Comparison of ENCODE assay signal across 24 cellular contexts in the genomic region with DNA sequence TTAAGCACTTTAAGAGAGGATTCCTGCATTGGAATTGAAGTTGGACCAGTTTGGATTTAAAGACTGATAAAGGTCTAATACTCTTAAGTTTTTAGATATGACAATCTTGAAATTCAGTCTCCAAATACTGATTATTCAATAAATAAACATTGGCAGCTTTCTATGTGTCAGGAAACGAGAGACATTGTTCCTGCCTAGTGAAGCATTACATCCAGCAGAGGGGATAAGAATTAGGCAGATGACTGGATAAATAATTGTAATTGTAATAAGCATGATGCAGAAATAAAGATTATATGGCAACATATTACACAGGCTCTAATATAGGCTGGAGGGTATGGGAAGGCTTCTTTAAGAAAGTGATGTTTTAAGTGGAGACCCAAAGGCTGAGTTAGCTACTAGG.
"Had no signal": no experiment of that assay in that cellular context is flagged by ENCODE, and none has a peak within 500 bp of the region (broad histone marks: within the 10 kb centered on the region; RNA-seq: fewer than 3 reads in every experiment).

No MANE protein-coding gene starts in this region.

- H3K4me3 Mint-ChIP-seq: immature natural killer cell; naive thymus-derived CD4-positive, alpha-beta T cell; natural killer cell treated with Interleukin-12 subunit alpha and Interleukin-12 subunit beta and Interleukin-15 and Interleukin-18, amount 100 ng/mL, for 72 hours; neural progenitor cell; stimulated activated naive B cell treated with anti-CD40 and anti-IgM and Interleukin-4, amounts not matched to agents 10 μg/mL and 1 μg/mL and 100 μg/mL, for 72 hours; stimulated activated naive CD8-positive, alpha-beta T cell treated with anti-CD3 and anti-CD28 coated beads, Interleukin-15, Interleukin-2, amounts not matched to agents 100 ng/mL and 50 ng/mL, for 24 hours had no signal

- H3K27me3 Mint-ChIP-seq: naive thymus-derived CD4-positive, alpha-beta T cell; natural killer cell treated with Interleukin-12 subunit alpha and Interleukin-12 subunit beta and Interleukin-15 and Interleukin-18, amount 100 ng/mL, for 72 hours; progenitor cell of endocrine pancreas; stimulated activated naive B cell treated with anti-CD40 and anti-IgM and Interleukin-4, amounts not matched to agents 10 μg/mL and 1 μg/mL and 100 μg/mL, for 72 hours; stimulated activated naive CD8-positive, alpha-beta T cell treated with anti-CD3 and anti-CD28 coated beads, Interleukin-15, Interleukin-2, amounts not matched to agents 100 ng/mL and 50 ng/mL, for 24 hours had no signal

- H3K9me3 Mint-ChIP-seq: neural progenitor cell; stimulated activated naive CD8-positive, alpha-beta T cell treated with anti-CD3 and anti-CD28 coated beads, Interleukin-15, Interleukin-2, amounts not matched to agents 100 ng/mL and 50 ng/mL, for 24 hours had no signal

- H3K4me1 Mint-ChIP-seq: immature natural killer cell; naive thymus-derived CD4-positive, alpha-beta T cell; stimulated activated naive B cell treated with anti-CD40 and anti-IgM and Interleukin-4, amounts not matched to agents 10 μg/mL and 1 μg/mL and 100 μg/mL, for 72 hours had no signal

- H3K36me3 Mint-ChIP-seq: immature natural killer cell; naive thymus-derived CD4-positive, alpha-beta T cell; neural progenitor cell; stimulated activated naive B cell treated with anti-CD40 and anti-IgM and Interleukin-4, amounts not matched to agents 10 μg/mL and 1 μg/mL and 100 μg/mL, for 72 hours had no signal

- ATAC-seq: mucosa of descending colon; naive thymus-derived CD4-positive, alpha-beta T cell; natural killer cell treated with Interleukin-12 subunit alpha and Interleukin-12 subunit beta and Interleukin-15 and Interleukin-18, amount 100 ng/mL, for 72 hours; right cardiac atrium; sciatic nerve; stimulated activated naive B cell treated with anti-CD40 and anti-IgM and Interleukin-4, amounts not matched to agents 10 μg/mL and 1 μg/mL and 100 μg/mL, for 72 hours; upper lobe of right lung had no signal

- DNase-seq: hypothalamus; immature natural killer cell; kidney; left ventricle myocardium inferior; mesendoderm; midbrain; mucosa of descending colon; naive thymus-derived CD4-positive, alpha-beta T cell; ovary; retina; right cardiac atrium; stimulated activated CD4-positive, alpha-beta T cell treated with anti-CD3 and anti-CD28 coated beads, Interleukin-12 subunit alpha, Interleukin-12 subunit beta, amount 100 ng/mL, for 4 hours; stimulated activated CD4-positive, alpha-beta T cell treated with anti-CD3 and anti-CD28 coated beads, Interleukin-15, amount 100 ng/mL, for 24 hours; stimulated activated CD4-positive, alpha-beta T cell treated with anti-CD3 and anti-CD28 coated beads, Interleukin-2, amount 100 ng/mL, for 24 hours; stimulated activated CD4-positive, alpha-beta T cell treated with anti-CD3 and anti-CD28 coated beads, Interleukin-4, amount 100 ng/mL, for 1 hour; stimulated activated naive B cell treated with anti-CD40 and anti-IgM and Interleukin-4, amounts not matched to agents 10 μg/mL and 1 μg/mL and 100 μg/mL, for 72 hours; tibial artery; trophoblast cell; upper lobe of right lung had no signal

- H3K27ac Mint-ChIP-seq: immature natural killer cell; naive thymus-derived CD4-positive, alpha-beta T cell; natural killer cell treated with Interleukin-12 subunit alpha and Interleukin-12 subunit beta and Interleukin-15 and Interleukin-18, amount 100 ng/mL, for 72 hours; neural progenitor cell; progenitor cell of endocrine pancreas; stimulated activated naive B cell treated with anti-CD40 and anti-IgM and Interleukin-4, amounts not matched to agents 10 μg/mL and 1 μg/mL and 100 μg/mL, for 72 hours; stimulated activated naive CD8-positive, alpha-beta T cell treated with anti-CD3 and anti-CD28 coated beads, Interleukin-15, Interleukin-2, amounts not matched to agents 100 ng/mL and 50 ng/mL, for 24 hours had no signal
